Comparison of ENCODE assay signal across 12 cellular contexts in genomic region chr2:240013343-240013742, GRCh38. TPM values are rescaled to one million over a fixed set of nuclear protein-coding genes. Genes with fewer than 3 reads are reported as not detected.
DNase-seq lines count a peak whose midpoint lies in the region; ATAC-seq and TF ChIP-seq lines count a peak whose summit lies in the region.
"Had no signal": no experiment of that assay in that cellular context is flagged by ENCODE, and none has a peak within 500 bp of the region (broad histone marks: within the 10 kb centered on the region; RNA-seq: fewer than 3 reads in every experiment).

No MANE protein-coding gene starts in this region.

- no peak overlapping the region for H3K14ac ChIP-seq in IMR-90 (replicated peaks; ENCODE audit: low read depth, low read length)

- H3K4me1 ChIP-seq in IMR-90 (ENCODE audit: control insufficient read depth, insufficient read depth, low read length) = no peaks in the 10 kb centered on the region

- peaks cover 69% of the 10 kb centered on the region for H3K36me3 Mint-ChIP-seq in activated T-helper 2 cell treated with anti-CD3 and anti-CD28 coated beads, Interferon-gamma antibody, Interleukin-2, Interleukin-4, amounts not matched to agents 10 μg/mL and 5 μg/mL and 100 μg/mL, durations not matched to agents 14 hours and 24 hours and 36 hours (ENCODE audit: low read depth)

- no peak overlapping the region for H2BK20ac ChIP-seq in IMR-90 (ENCODE audit: low read depth, low read length)

- no peak overlapping the region for H4K8ac ChIP-seq in IMR-90 (ENCODE audit: low read depth in 2 of 2, low read length in 2 of 2)

- no peak overlapping the region for H4K91ac ChIP-seq in IMR-90 (ENCODE audit: insufficient read depth, low read depth, low read length)

- H3K18ac ChIP-seq in IMR-90 (ENCODE audit: low read depth, low read length) = no peak overlapping the region

- H3K9me3 ChIP-seq in IMR-90 (ENCODE audit: control insufficient read depth, insufficient read depth, low read length) = no peaks in the 10 kb centered on the region

- TF ChIP-seq POLR2A in IMR-90 (IDR thresholded peaks at IDR 0.05; ENCODE audit: low read depth, low read length) = no peak

- ATAC-seq in IMR-90 (ENCODE audit: low read depth) (peak; percentile 72), left colon (peak; percentile 50), GM18861 (IDR thresholded peaks at IDR 0.05; ENCODE audit: unreplicated experiment) (no peak), sciatic nerve (no peak)
- ATAC-seq: esophagus mucosa had no signal

- no peak for TF ChIP-seq RAD21 in IMR-90 (IDR thresholded peaks at IDR 0.05; ENCODE audit: low read length)

- no peak overlapping the region for H3K4me3 Mint-ChIP-seq in activated T-helper 2 cell treated with anti-CD3 and anti-CD28 coated beads, Interferon-gamma antibody, Interleukin-2, Interleukin-4, amounts not matched to agents 10 μg/mL and 5 μg/mL and 100 μg/mL, durations not matched to agents 14 hours and 24 hours and 36 hours (ENCODE audit: low read depth)

- 67% methylated on average over 1 of the region's 1 CpG; no CpG with 5 or more reads in 1 of the 2 experiments for WGBS in IMR-90 (ENCODE audit: extremely low coverage in 2 of 2, insufficient read length in 1 of 2), 2 experiments

- DNase-seq in BJ (ENCODE audit: low read depth) (no peak), IMR-90 (peak; percentile 25), astrocyte of the cerebellum (ENCODE audit: low read depth) (no peak), left colon (no peak), NCI-H526 treated with DMSO at 0.1 percent for 48 hours (lab: John Stamatoyannopoulos, UW) (no peak), sciatic nerve (ENCODE audit: low spot score) (no peak)
- no peak for DNase-seq in activated T-helper 2 cell treated with anti-CD3 and anti-CD28 coated beads, Interferon-gamma antibody, Interleukin-2, Interleukin-4, amounts not matched to agents 10 μg/mL and 5 μg/mL and 100 μg/mL, durations not matched to agents 14 hours and 24 hours and 36 hours (ENCODE audit: low spot score)
- DNase-seq: activated naive CD4-positive, alpha-beta T cell; NCI-H226; stimulated activated CD4-positive, alpha-beta T cell treated with anti-CD3 and anti-CD28 coated beads, Interleukin-4, amount 100 ng/mL, for 4 hours had no signal

- H3K23ac ChIP-seq in IMR-90 (ENCODE audit: low read depth, low read length) = no peak overlapping the region

- no peak overlapping the region for H4K5ac ChIP-seq in IMR-90 (ENCODE audit: low read depth, low read length)

- TSS peak; percentile 30 for BruUV-seq in IMR-90 (replicated peaks; lab: Mats Ljungman, UMichigan)

- no peak overlapping the region for H3K4ac ChIP-seq in IMR-90 (ENCODE audit: low read depth, low read length)

- dilution Hi-C loops in IMR-90 (cut with HindIII; ENCODE audit: low sequenced_read_pairs, unreplicated experiment) = no loop called here

- no peak overlapping the region for H3K9ac ChIP-seq in IMR-90 (ENCODE audit: low read depth, low read length)

- H3K4me1 Mint-ChIP-seq in activated T-helper 2 cell treated with anti-CD3 and anti-CD28 coated beads, Interferon-gamma antibody, Interleukin-2, Interleukin-4, amounts not matched to agents 10 μg/mL and 5 μg/mL and 100 μg/mL, durations not matched to agents 14 hours and 24 hours and 36 hours (ENCODE audit: low read depth) = no peaks in the 10 kb centered on the region

- H3K36me3 ChIP-seq in BJ (ENCODE audit: control insufficient read depth, insufficient read depth, low read length) = peaks cover 21% of the 10 kb centered on the region
- H3K36me3 ChIP-seq in IMR-90 (ENCODE audit: control insufficient read depth, insufficient read depth, low read length) = peaks cover 51% of the 10 kb centered on the region

- CTCF ChIA-PET in BJ (lab: Yijun Ruan, JAX) = interaction anchor here (1.0 to 1.5 kb wide), 5 partner anchors 10 to 20 kb away, joined by 3 to 7 read pairs (median 3); partner anchors contain the start of gene NDUFA10
- CTCF ChIA-PET in IMR-90 (lab: Yijun Ruan, JAX) = interaction anchor here (1.5 kb wide), 1 partner anchor 8 kb away, joined by 4 read pairs; no protein-coding TSS in a partner anchor

- H3K9me1 ChIP-seq in IMR-90 (ENCODE audit: insufficient read depth, low read length) = no peaks in the 10 kb centered on the region

- H3K4me3 ChIP-seq in BJ (ENCODE audit: low read depth, low read length) (no peak overlapping the region), IMR-90 (ENCODE audit: insufficient read depth, low read depth, low read length) (no peak overlapping the region), astrocyte of the cerebellum (ENCODE audit: low read depth, low read length) (no peak overlapping the region)

- H3K27me3 Mint-ChIP-seq in activated T-helper 2 cell treated with anti-CD3 and anti-CD28 coated beads, Interferon-gamma antibody, Interleukin-2, Interleukin-4, amounts not matched to agents 10 μg/mL and 5 μg/mL and 100 μg/mL, durations not matched to agents 14 hours and 24 hours and 36 hours (ENCODE audit: low read depth) = no peaks in the 10 kb centered on the region

- no peak overlapping the region for H2BK5ac ChIP-seq in IMR-90 (ENCODE audit: low read depth, low read length, poor library complexity, severe bottlenecking)

- TF ChIP-seq CTCF in BJ (IDR thresholded peaks at IDR 0.05; ENCODE audit: insufficient read depth, low read depth, low read length) (peak; percentile 30; the same call in 1 of the 2 replicates), IMR-90 (conservative IDR thresholded peaks at IDR 0.05; ENCODE audit: low read depth, low read length) (0 out of 2 replicates have a peak, but pooled peaks have one; percentile 17), astrocyte of the cerebellum (IDR thresholded peaks at IDR 0.05; ENCODE audit: low read depth, low read length, missing control alignments) (peak; percentile 34)

- no peaks in the 10 kb centered on the region for H3K9me3 Mint-ChIP-seq in activated T-helper 2 cell treated with anti-CD3 and anti-CD28 coated beads, Interferon-gamma antibody, Interleukin-2, Interleukin-4, amounts not matched to agents 10 μg/mL and 5 μg/mL and 100 μg/mL, durations not matched to agents 14 hours and 24 hours and 36 hours

- in situ Hi-C loops in IMR-90 (cut with MboI; ENCODE audit: low sequenced_read_pairs) = no loop called here
- in situ Hi-C loops in astrocyte of the cerebellum (cut with HindIII; ENCODE audit: low sequenced_read_pairs) = no loop called here

- H2BK15ac ChIP-seq in IMR-90 (ENCODE audit: low read depth, low read length) = no peak overlapping the region

- no peak overlapping the region for H3K4me2 ChIP-seq in IMR-90 (ENCODE audit: low read depth, low read length)

- no peak overlapping the region for H3K56ac ChIP-seq in IMR-90 (ENCODE audit: extremely low read depth, insufficient read depth, low read length)

- H3K27me3 ChIP-seq in BJ (ENCODE audit: control insufficient read depth, insufficient read depth, low read length) (no peaks in the 10 kb centered on the region), IMR-90 (ENCODE audit: control insufficient read depth, insufficient read depth, low read length) (no peaks in the 10 kb centered on the region)

- H3K27ac Mint-ChIP-seq in activated T-helper 2 cell treated with anti-CD3 and anti-CD28 coated beads, Interferon-gamma antibody, Interleukin-2, Interleukin-4, amounts not matched to agents 10 μg/mL and 5 μg/mL and 100 μg/mL, durations not matched to agents 14 hours and 24 hours and 36 hours = no peak overlapping the region

- POLR2A ChIA-PET in BJ (lab: Charles Lee) (no interaction called here), IMR-90 (lab: Charles Lee; ENCODE audit: unreplicated experiment) (no interaction called here)

- peaks cover 0 to 3% of the 10 kb centered on the region in 2 experiments; a peak in 3 of 4 replicates for H3K79me1 ChIP-seq in IMR-90 (ENCODE audit: low read depth in 1 of 2, low read length in 2 of 2)

- no peak overlapping the region for H3K27ac ChIP-seq in IMR-90 (ENCODE audit: insufficient read depth, low read length)

- intact Hi-C loops in IMR-90 (cut with micrococcal nuclease) = no loop called here
- intact Hi-C loops in left colon (cut with DNase I, micrococcal nuclease) = no loop called here
- intact Hi-C loops in sciatic nerve (cut with DNase I) = no loop called here
- intact Hi-C loops in activated T-helper 2 cell treated with anti-CD3 and anti-CD28 coated beads, Interferon-gamma antibody, Interleukin-2, Interleukin-4, amounts not matched to agents 10 μg/mL and 5 μg/mL and 100 μg/mL, durations not matched to agents 14 hours and 24 hours and 36 hours (cut with micrococcal nuclease) = no loop called here

- H2AK5ac ChIP-seq in IMR-90 (ENCODE audit: low read depth, low read length) = no peak overlapping the region

- H2BK120ac ChIP-seq in IMR-90 (ENCODE audit: low read depth, low read length) = no peak overlapping the region

- no peak overlapping the region for H2AFZ ChIP-seq in IMR-90 (replicated peaks; ENCODE audit: low read length, poor library complexity)

- no peaks in the 10 kb centered on the region for H4K20me1 ChIP-seq in IMR-90 (ENCODE audit: insufficient read depth, low read length)

- no peak overlapping the region for H2AK9ac ChIP-seq in IMR-90 (replicated peaks; ENCODE audit: low read depth, low read length, poor library complexity)

RNA-seq across cellular contexts. Expression of gene NDUFA10, which starts 11.8 kb away (rescaled TPM):
- polyA plus RNA-seq in BJ (2011; rRNA removed) (92.8 and 115 TPM in 2 replicates), IMR-90 (2012; rRNA removed) (102 and 115 TPM in 2 replicates)
- 41.3 and 74.0 TPM in 2 replicates for polyA minus RNA-seq in BJ (2011; rRNA and poly(A)+ RNA removed)
- total RNA-seq in IMR-90 (2012; rRNA removed) (125 and 127 TPM in 2 replicates), left colon (100 to 1,000 TPM; 222 to 260 TPM), sciatic nerve (124 TPM)
- 65.6 and 108 TPM in 2 replicates for polyA plus RNA-seq in IMR-90 (2012; cell fraction: cytosol; rRNA removed)
- 70.6 and 168 TPM in 2 replicates for polyA plus RNA-seq in IMR-90 (2012; cell fraction: nucleus; rRNA removed; ENCODE audit: low replicate concordance)
- 105 and 108 TPM in 2 replicates for total RNA-seq in activated T-helper 2 cell treated with anti-CD3 and anti-CD28 coated beads, Interferon-gamma antibody, Interleukin-2, Interleukin-4, amounts not matched to agents 10 μg/mL and 5 μg/mL and 100 μg/mL, durations not matched to agents 14 hours and 24 hours and 36 hours

RNA-seq across cellular contexts. Expression of gene OR6B2, which starts 16.9 kb away (rescaled TPM):
- polyA plus RNA-seq in BJ (2011; rRNA removed) = not detected in 2 replicates
- not detected in 2 replicates for polyA minus RNA-seq in BJ (2011; rRNA and poly(A)+ RNA removed)
- not detected in 2 replicates for total RNA-seq in IMR-90 (2012; rRNA removed)
- polyA plus RNA-seq in IMR-90 (2012; rRNA removed) = not detected in 2 replicates
- not detected in 2 replicates for polyA plus RNA-seq in IMR-90 (2012; cell fraction: cytosol; rRNA removed)
- not detected in 2 replicates for polyA plus RNA-seq in IMR-90 (2012; cell fraction: nucleus; rRNA removed; ENCODE audit: low replicate concordance)
- total RNA-seq in left colon = not detected
- 5.1 TPM for total RNA-seq in sciatic nerve
- total RNA-seq in activated T-helper 2 cell treated with anti-CD3 and anti-CD28 coated beads, Interferon-gamma antibody, Interleukin-2, Interleukin-4, amounts not matched to agents 10 μg/mL and 5 μg/mL and 100 μg/mL, durations not matched to agents 14 hours and 24 hours and 36 hours = not detected in 2 replicates
- total RNA-seq: esophagus mucosa had no signal

RNA-seq across cellular contexts. Expression of gene OR6B3, which starts 40.0 kb away (rescaled TPM):
- polyA plus RNA-seq in BJ (2011; rRNA removed) (not detected in 2 replicates), IMR-90 (2012; rRNA removed) (not detected in 2 replicates)
- polyA minus RNA-seq in BJ (2011; rRNA and poly(A)+ RNA removed) = not detected in 2 replicates
- total RNA-seq in IMR-90 (2012; rRNA removed) (not detected in 2 replicates), left colon (not detected), sciatic nerve (8.3 TPM)
- not detected in 2 replicates for polyA plus RNA-seq in IMR-90 (2012; cell fraction: cytosol; rRNA removed)
- not detected in 2 replicates for polyA plus RNA-seq in IMR-90 (2012; cell fraction: nucleus; rRNA removed; ENCODE audit: low replicate concordance)
- total RNA-seq in activated T-helper 2 cell treated with anti-CD3 and anti-CD28 coated beads, Interferon-gamma antibody, Interleukin-2, Interleukin-4, amounts not matched to agents 10 μg/mL and 5 μg/mL and 100 μg/mL, durations not matched to agents 14 hours and 24 hours and 36 hours = not detected in 2 replicates
- total RNA-seq: esophagus mucosa had no signal

Comparison
In these comparisons a context has a peak if more than half of its experiments do, and no peak if none do; other contexts are left out.
1. ATAC-seq: peak in IMR-90 (single experiment) and left colon (single experiment); none in GM18861 (single experiment) and sciatic nerve (single experiment).
2. Peak in every context shown above with its lines, with median percentiles within 50 percentile points of each other: CTCF ChIP-seq.